Comparison of ENCODE assay signal across 1 cellular context in the genomic region with DNA sequence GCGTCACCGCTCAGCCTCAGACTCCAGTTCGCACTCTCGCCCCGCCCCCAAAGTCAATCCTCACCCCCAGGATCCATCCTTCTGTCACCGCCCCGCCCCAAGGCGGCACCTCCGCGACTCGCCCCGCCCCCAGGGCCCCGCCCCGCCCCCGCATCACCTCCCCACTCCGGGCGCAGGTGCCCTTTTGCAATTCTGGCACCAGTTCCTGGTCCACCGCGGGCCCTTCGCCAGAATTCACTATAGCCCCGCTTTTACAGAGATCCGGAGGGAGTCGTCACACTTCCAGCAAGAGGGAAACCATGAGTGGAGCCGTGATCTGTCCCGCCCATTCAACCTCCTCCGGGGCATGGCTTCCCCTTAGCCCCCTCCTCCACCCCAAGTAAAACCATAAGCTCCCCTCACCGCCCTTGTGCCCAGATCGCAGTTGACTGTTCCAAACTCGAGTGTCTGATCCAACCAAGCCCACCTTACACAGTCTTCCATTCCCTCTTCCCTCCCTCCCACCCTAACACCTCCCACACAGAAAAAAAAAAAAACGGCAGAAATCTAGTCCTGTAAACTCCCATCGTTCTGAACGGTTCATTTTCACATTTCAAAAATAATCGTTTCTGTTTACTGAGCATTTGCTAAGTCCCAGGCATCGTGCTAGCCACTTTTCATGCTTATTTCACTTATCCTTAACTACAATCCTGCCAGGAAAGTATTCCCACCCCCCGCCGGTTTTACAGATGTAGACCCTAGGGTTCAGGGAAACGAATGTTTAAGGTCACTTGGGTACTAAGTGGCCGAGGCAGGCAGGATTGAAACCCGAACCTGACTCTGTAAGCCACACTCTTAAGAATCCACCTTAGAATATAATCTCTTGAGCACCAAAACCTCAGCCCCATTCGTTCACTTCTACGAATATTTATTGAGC.
TF ChIP-seq lines count a peak whose summit lies in the region.

No MANE protein-coding gene starts in this region.

TF ChIP-seq in H1, 55 proteins besides CTCF, POLR2A, EP300 and RAD21:
- TF ChIP-seq KDM4A (IDR thresholded peaks at IDR 0.05; ENCODE audit: low read depth, low read length, severe bottlenecking) (peak; percentile 63), NRF1 (IDR thresholded peaks at IDR 0.05; ENCODE audit: low read depth, low read length) (no peak)
